In genomic region chr14:93036652-93037341, GRCh38 we compare ENCODE assay signal across 10 cellular contexts.
DNase-seq lines count a peak whose midpoint lies in the region; ATAC-seq and TF ChIP-seq lines count a peak whose summit lies in the region.
"Had no signal": no experiment of that assay in that cellular context is flagged by ENCODE, and none has a peak within 500 bp of the region (broad histone marks: within the 10 kb centered on the region; RNA-seq: fewer than 3 reads in every experiment).

No MANE protein-coding gene starts in this region.

- no peaks in the 10 kb centered on the region for H3K9me3 ChIP-seq in CD8-positive, alpha-beta memory T cell (ENCODE audit: low read length)

- no peaks in the 10 kb centered on the region for H3K36me3 ChIP-seq in CD8-positive, alpha-beta memory T cell (ENCODE audit: insufficient read depth, low read length)

- H3K4me3 Mint-ChIP-seq in CD8-positive, alpha-beta memory T cell, result no peak overlapping the region
- no peak overlapping the region for H3K4me3 Mint-ChIP-seq in activated naive CD8-positive, alpha-beta T cell treated with anti-CD3 and anti-CD28 coated beads, Interleukin-2, amount 10 ng/mL, durations not matched to agents 7 days and 5 days

- H3K27me3 ChIP-seq in CD8-positive, alpha-beta memory T cell (ENCODE audit: insufficient read depth, low read length, poor library complexity, severe bottlenecking), result no peaks in the 10 kb centered on the region

- POLR2A ChIA-PET in CD8-positive, alpha-beta memory T cell (lab: Charles Lee), result no interaction called here
- POLR2A ChIA-PET in activated naive CD8-positive, alpha-beta T cell treated with anti-CD3 and anti-CD28 coated beads, Interleukin-2, amount 10 ng/mL, durations not matched to agents 7 days and 5 days (lab: Charles Lee), result interaction anchor here (1.6 kb wide), 1 partner anchor 77 kb away, joined by 4 read pairs; no protein-coding TSS in a partner anchor

- H3K36me3 Mint-ChIP-seq in CD8-positive, alpha-beta memory T cell, result no peaks in the 10 kb centered on the region
- no peaks in the 10 kb centered on the region for H3K36me3 Mint-ChIP-seq in activated naive CD8-positive, alpha-beta T cell treated with anti-CD3 and anti-CD28 coated beads, Interleukin-2, amount 10 ng/mL, durations not matched to agents 7 days and 5 days

- no peak for ATAC-seq in activated naive CD8-positive, alpha-beta T cell treated with anti-CD3 and anti-CD28 coated beads, Interleukin-2, amount 10 ng/mL, durations not matched to agents 7 days and 5 days (ENCODE audit: low read depth)
- ATAC-seq in GM21381 (IDR thresholded peaks at IDR 0.05; ENCODE audit: unreplicated experiment) (no peak), GM21528 (IDR thresholded peaks at IDR 0.05; ENCODE audit: low FRiP score, unreplicated experiment) (no peak), GM18498 (IDR thresholded peaks at IDR 0.05; ENCODE audit: unreplicated experiment) (no peak)

- DNase-seq in CD8-positive, alpha-beta memory T cell, result no peak
- no peak for DNase-seq in activated naive CD8-positive, alpha-beta T cell treated with anti-CD3 and anti-CD28 coated beads, Interleukin-2, amount 10 ng/mL, durations not matched to agents 7 days and 5 days
- DNase-seq in fibroblast of the aortic adventitia (ENCODE audit: low read depth), result peak; percentile 54
- DNase-seq in pons (ENCODE audit: low spot score), result peak; percentile 96
- no peak for DNase-seq in NOMO-1 treated with dmso at 0.1 percent for 144 hours (lab: John Stamatoyannopoulos, UW; ENCODE audit: unreplicated experiment)
- DNase-seq: DMS153, erythroblast had no signal

- H3K27ac Mint-ChIP-seq in CD8-positive, alpha-beta memory T cell, result peak overlapping the region; percentile 65 to 90 (median 76)
- H3K27ac Mint-ChIP-seq in activated naive CD8-positive, alpha-beta T cell treated with anti-CD3 and anti-CD28 coated beads, Interleukin-2, amount 10 ng/mL, durations not matched to agents 7 days and 5 days, result peak overlapping the region; percentile 20

- CTCF ChIA-PET in CD8-positive, alpha-beta memory T cell (lab: Charles Lee), result no interaction called here

- H3K9me3 Mint-ChIP-seq in CD8-positive, alpha-beta memory T cell, result no peaks in the 10 kb centered on the region
- H3K9me3 Mint-ChIP-seq in activated naive CD8-positive, alpha-beta T cell treated with anti-CD3 and anti-CD28 coated beads, Interleukin-2, amount 10 ng/mL, durations not matched to agents 7 days and 5 days, result no peaks in the 10 kb centered on the region

- H3K27ac ChIP-seq in CD8-positive, alpha-beta memory T cell (ENCODE audit: low read depth, low read length), result no peak overlapping the region

- H3K4me3 ChIP-seq in CD8-positive, alpha-beta memory T cell (ENCODE audit: low read length), result no peak overlapping the region
- H3K4me3 ChIP-seq in fibroblast of the aortic adventitia (ENCODE audit: low read depth, low read length), result no peak overlapping the region

- H3K4me1 Mint-ChIP-seq in CD8-positive, alpha-beta memory T cell, result peaks cover 47 to 75% (median 57%) of the 10 kb centered on the region in 3 donors
- peaks cover 53% of the 10 kb centered on the region for H3K4me1 Mint-ChIP-seq in activated naive CD8-positive, alpha-beta T cell treated with anti-CD3 and anti-CD28 coated beads, Interleukin-2, amount 10 ng/mL, durations not matched to agents 7 days and 5 days

- H3K27me3 Mint-ChIP-seq in CD8-positive, alpha-beta memory T cell, result no peaks in the 10 kb centered on the region
- H3K27me3 Mint-ChIP-seq in activated naive CD8-positive, alpha-beta T cell treated with anti-CD3 and anti-CD28 coated beads, Interleukin-2, amount 10 ng/mL, durations not matched to agents 7 days and 5 days, result no peaks in the 10 kb centered on the region

- peaks cover 25% of the 10 kb centered on the region for H3K4me1 ChIP-seq in CD8-positive, alpha-beta memory T cell (ENCODE audit: insufficient read depth, low read length)

- no peak for TF ChIP-seq CTCF in fibroblast of the aortic adventitia (IDR thresholded peaks at IDR 0.05; ENCODE audit: insufficient read depth, low read length)

Comparison
In these comparisons a context has a peak if more than half of its experiments do, and no peak if none do; other contexts are left out.
1. DNase-seq: peak in fibroblast of the aortic adventitia (single experiment) and pons (single experiment); none in CD8-positive, alpha-beta memory T cell (0 of 5), activated naive CD8-positive, alpha-beta T cell treated with anti-CD3 and anti-CD28 coated beads, Interleukin-2, amount 10 ng/mL, durations not matched to agents 7 days and 5 days (single experiment) and NOMO-1 treated with dmso at 0.1 percent for 144 hours (single experiment).